In the genomic region with DNA sequence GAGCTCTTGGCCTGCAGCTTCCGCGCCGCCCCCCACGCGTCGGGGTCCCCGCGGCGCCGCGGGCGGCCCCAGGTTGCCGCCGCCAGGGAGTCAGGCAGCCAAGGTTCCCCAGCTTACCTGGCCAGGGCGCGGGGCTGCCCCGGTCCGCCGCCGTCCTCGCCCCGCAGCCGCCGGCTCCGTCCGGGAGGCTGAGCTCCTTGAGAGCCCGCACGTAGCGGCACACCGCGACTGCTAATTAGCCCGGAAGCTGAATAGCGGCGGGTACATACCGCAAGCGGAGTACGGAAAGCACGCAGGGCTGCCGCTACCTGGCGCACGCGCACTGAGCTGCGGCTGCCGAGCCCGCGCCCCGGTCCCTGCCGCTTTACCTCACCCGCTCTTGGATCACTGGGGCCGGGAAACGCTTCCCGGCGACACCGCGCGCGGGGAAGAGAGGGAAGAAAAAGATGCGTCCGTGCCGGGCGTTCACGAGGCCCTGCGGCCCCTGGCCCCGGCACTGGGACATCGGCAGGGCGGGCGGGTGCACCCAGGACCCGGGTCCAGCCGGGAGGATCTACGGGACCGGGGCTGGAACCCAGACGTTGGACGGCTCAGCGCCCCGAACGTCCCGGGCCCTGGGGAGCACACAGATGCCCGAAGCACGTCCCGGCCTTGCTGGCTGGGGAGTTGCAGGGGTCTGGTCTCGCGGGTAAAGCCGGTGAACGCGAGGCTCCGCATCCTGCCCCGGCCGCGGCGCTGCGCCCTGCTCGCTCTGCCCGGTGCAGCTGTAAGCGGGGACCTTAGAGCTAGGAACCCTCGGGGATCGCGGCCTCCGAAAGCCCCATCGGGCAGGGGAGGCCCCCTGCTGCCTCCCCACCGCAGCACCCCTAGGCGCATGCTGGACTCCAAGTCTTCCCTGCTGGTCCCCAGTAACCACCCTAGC, we compare ENCODE assay signal across 1 cellular context.
A peak's percentile ranks its signal among the peaks of the same experiment; 100 is the strongest.
TF ChIP-seq lines count a peak whose summit lies in the region.

A gene with protein sequence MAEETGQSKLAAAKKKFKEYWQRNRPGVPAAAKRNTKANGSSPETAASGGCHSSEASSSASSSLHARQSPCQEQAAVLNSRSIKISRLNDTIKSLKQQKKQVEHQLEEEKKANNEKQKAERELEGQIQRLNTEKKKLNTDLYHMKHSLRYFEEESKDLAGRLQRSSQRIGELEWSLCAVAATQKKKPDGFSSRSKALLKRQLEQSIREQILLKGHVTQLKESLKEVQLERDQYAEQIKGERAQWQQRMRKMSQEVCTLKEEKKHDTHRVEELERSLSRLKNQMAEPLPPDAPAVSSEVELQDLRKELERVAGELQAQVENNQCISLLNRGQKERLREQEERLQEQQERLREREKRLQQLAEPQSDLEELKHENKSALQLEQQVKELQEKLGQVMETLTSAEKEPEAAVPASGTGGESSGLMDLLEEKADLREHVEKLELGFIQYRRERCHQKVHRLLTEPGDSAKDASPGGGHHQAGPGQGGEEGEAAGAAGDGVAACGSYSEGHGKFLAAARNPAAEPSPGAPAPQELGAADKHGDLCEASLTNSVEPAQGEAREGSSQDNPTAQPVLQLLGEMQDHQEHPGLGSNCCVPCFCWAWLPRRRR (minus strand): TSS at position 253 of the 922 bp plus-strand sequence. CDS start 47,739 bp downstream, outside the sequence.

TF ChIP-seq in K562, 482 proteins besides CTCF, POLR2A, EP300 and RAD21 (continued from another document and continues in another):
- TF ChIP-seq, protein P1, sequence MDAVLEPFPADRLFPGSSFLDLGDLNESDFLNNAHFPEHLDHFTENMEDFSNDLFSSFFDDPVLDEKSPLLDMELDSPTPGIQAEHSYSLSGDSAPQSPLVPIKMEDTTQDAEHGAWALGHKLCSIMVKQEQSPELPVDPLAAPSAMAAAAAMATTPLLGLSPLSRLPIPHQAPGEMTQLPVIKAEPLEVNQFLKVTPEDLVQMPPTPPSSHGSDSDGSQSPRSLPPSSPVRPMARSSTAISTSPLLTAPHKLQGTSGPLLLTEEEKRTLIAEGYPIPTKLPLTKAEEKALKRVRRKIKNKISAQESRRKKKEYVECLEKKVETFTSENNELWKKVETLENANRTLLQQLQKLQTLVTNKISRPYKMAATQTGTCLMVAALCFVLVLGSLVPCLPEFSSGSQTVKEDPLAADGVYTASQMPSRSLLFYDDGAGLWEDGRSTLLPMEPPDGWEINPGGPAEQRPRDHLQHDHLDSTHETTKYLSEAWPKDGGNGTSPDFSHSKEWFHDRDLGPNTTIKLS (IDR thresholded peaks at IDR 0.05; ENCODE audit: borderline replicate concordance, low read depth), result peak; percentile 25; the same call in 1 of the 2 replicates
- TF ChIP-seq, protein P2, sequence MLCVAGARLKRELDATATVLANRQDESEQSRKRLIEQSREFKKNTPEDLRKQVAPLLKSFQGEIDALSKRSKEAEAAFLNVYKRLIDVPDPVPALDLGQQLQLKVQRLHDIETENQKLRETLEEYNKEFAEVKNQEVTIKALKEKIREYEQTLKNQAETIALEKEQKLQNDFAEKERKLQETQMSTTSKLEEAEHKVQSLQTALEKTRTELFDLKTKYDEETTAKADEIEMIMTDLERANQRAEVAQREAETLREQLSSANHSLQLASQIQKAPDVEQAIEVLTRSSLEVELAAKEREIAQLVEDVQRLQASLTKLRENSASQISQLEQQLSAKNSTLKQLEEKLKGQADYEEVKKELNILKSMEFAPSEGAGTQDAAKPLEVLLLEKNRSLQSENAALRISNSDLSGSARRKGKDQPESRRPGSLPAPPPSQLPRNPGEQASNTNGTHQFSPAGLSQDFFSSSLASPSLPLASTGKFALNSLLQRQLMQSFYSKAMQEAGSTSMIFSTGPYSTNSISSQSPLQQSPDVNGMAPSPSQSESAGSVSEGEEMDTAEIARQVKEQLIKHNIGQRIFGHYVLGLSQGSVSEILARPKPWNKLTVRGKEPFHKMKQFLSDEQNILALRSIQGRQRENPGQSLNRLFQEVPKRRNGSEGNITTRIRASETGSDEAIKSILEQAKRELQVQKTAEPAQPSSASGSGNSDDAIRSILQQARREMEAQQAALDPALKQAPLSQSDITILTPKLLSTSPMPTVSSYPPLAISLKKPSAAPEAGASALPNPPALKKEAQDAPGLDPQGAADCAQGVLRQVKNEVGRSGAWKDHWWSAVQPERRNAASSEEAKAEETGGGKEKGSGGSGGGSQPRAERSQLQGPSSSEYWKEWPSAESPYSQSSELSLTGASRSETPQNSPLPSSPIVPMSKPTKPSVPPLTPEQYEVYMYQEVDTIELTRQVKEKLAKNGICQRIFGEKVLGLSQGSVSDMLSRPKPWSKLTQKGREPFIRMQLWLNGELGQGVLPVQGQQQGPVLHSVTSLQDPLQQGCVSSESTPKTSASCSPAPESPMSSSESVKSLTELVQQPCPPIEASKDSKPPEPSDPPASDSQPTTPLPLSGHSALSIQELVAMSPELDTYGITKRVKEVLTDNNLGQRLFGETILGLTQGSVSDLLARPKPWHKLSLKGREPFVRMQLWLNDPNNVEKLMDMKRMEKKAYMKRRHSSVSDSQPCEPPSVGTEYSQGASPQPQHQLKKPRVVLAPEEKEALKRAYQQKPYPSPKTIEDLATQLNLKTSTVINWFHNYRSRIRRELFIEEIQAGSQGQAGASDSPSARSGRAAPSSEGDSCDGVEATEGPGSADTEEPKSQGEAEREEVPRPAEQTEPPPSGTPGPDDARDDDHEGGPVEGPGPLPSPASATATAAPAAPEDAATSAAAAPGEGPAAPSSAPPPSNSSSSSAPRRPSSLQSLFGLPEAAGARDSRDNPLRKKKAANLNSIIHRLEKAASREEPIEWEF (CRISPR knock-in tag; IDR thresholded peaks at IDR 0.05), result no peak
- TF ChIP-seq ZBTB7A (IDR thresholded peaks at IDR 0.05; ENCODE audit: borderline replicate concordance, control insufficient read depth, low read depth, low read length) (peak; percentile 31; the same call in 1 of the 2 replicates), ZSCAN29 (IDR thresholded peaks at IDR 0.05) (no peak), YY1 (IDR thresholded peaks at IDR 0.05; ENCODE audit: borderline replicate concordance in 1 of 3, control insufficient read depth in 1 of 3, extremely low read depth in 1 of 3, insufficient read depth in 3 of 3, insufficient read length in 1 of 3, insufficient replicate concordance in 2 of 3, low read depth in 1 of 3, low read length in 2 of 3) (peak in 2 of 3 experiments; percentile 33 to 49), RB1 (IDR thresholded peaks at IDR 0.05; ENCODE audit: low read depth) (no peak; the same call in 1 of the 2 replicates), PML (IDR thresholded peaks at IDR 0.05; ENCODE audit: low read length) (0 out of 2 replicates have a peak, but pooled peaks have one; percentile 28), ZNF316 (IDR thresholded peaks at IDR 0.05) (no peak), TCF3 (CRISPR knock-in tag; IDR thresholded peaks at IDR 0.05) (peak; percentile 25), CAMTA2 (CRISPR knock-in tag; conservative IDR thresholded peaks at IDR 0.05) (no peak), SMAD1 (IDR thresholded peaks at IDR 0.05; ENCODE audit: low read depth, low read length, partially characterized antibody) (no peak), SRSF3 (IDR thresholded peaks at IDR 0.05; ENCODE audit: insufficient read depth, low read length) (no peak), SPI1 (IDR thresholded peaks at IDR 0.05; ENCODE audit: borderline replicate concordance, low read depth, low read length) (no peak), STAT5B (CRISPR knock-in tag; IDR thresholded peaks at IDR 0.05) (no peak), FOXK1 (CRISPR knock-in tag; IDR thresholded peaks at IDR 0.05; ENCODE audit: borderline replicate concordance) (0 out of 2 replicates have a peak, but pooled peaks have one; percentile 11), ZNF184 (CRISPR knock-in tag; IDR thresholded peaks at IDR 0.05) (no peak), POLR2AphosphoS5 (IDR thresholded peaks at IDR 0.05; ENCODE audit: control insufficient read depth, insufficient read depth, low read depth, low read length) (peak; percentile 12; the same call in 1 of the 2 replicates), NRF1 (conservative IDR thresholded peaks at IDR 0.05 in 1 of 2, IDR thresholded peaks at IDR 0.05 in 1 of 2) (peak; percentile 96 to 97), FOXK2 (conservative IDR thresholded peaks at IDR 0.05 in 1 of 2, IDR thresholded peaks at IDR 0.05 in 1 of 2; ENCODE audit: low read depth in 2 of 2) (no peak), MCM7 (IDR thresholded peaks at IDR 0.05) (no peak), HDAC1 (IDR thresholded peaks at IDR 0.05) (no peak), PPARD (CRISPR knock-in tag; IDR thresholded peaks at IDR 0.05) (no peak), ILF3 (IDR thresholded peaks at IDR 0.05; ENCODE audit: borderline replicate concordance) (no peak), ZNF408 (CRISPR knock-in tag; IDR thresholded peaks at IDR 0.05; ENCODE audit: low read depth) (no peak)
- TF ChIP-seq, protein P3, sequence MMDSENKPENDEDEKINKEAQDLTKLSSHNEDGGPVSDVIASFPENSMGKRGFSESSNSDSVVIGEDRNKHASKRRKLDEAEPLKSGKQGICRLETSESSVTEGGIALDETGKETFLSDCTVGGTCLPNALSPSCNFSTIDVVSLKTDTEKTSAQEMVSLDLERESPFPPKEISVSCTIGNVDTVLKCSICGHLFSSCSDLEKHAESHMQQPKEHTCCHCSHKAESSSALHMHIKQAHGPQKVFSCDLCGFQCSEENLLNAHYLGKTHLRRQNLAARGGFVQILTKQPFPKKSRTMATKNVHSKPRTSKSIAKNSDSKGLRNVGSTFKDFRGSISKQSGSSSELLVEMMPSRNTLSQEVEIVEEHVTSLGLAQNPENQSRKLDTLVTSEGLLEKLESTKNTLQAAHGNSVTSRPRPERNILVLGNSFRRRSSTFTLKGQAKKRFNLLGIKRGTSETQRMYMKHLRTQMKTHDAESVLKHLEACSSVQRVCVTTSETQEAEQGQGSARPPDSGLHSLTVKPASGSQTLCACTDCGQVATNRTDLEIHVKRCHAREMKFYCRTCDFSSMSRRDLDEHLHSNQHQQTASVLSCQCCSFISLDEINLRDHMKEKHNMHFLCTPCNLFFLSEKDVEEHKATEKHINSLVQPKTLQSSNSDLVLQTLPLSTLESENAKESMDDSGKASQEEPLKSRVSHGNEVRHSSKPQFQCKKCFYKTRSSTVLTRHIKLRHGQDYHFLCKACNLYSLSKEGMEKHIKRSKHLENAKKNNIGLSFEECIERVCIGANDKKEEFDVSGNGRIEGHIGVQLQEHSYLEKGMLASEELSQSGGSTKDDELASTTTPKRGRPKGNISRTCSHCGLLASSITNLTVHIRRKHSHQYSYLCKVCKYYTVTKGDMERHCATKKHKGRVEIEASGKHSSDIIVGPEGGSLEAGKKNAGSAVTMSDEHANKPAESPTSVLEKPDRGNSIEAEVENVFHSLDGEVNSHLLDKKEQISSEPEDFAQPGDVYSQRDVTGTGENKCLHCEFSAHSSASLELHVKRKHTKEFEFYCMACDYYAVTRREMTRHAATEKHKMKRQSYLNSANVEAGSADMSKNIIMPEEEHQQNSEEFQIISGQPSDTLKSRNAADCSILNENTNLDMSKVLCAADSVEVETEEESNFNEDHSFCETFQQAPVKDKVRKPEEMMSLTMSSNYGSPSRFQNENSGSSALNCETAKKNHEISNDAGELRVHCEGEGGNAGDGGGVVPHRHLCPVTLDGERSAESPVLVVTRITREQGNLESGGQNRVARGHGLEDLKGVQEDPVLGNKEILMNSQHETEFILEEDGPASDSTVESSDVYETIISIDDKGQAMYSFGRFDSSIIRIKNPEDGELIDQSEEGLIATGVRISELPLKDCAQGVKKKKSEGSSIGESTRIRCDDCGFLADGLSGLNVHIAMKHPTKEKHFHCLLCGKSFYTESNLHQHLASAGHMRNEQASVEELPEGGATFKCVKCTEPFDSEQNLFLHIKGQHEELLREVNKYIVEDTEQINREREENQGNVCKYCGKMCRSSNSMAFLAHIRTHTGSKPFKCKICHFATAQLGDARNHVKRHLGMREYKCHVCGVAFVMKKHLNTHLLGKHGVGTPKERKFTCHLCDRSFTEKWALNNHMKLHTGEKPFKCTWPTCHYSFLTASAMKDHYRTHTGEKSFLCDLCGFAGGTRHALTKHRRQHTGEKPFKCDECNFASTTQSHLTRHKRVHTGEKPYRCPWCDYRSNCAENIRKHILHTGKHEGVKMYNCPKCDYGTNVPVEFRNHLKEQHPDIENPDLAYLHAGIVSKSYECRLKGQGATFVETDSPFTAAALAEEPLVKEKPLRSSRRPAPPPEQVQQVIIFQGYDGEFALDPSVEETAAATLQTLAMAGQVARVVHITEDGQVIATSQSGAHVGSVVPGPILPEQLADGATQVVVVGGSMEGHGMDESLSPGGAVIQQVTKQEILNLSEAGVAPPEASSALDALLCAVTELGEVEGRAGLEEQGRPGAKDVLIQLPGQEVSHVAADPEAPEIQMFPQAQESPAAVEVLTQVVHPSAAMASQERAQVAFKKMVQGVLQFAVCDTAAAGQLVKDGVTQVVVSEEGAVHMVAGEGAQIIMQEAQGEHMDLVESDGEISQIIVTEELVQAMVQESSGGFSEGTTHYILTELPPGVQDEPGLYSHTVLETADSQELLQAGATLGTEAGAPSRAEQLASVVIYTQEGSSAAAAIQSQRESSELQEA (IDR thresholded peaks at IDR 0.05; ENCODE audit: low read depth), result peak; percentile 90
- TF ChIP-seq, protein P4, sequence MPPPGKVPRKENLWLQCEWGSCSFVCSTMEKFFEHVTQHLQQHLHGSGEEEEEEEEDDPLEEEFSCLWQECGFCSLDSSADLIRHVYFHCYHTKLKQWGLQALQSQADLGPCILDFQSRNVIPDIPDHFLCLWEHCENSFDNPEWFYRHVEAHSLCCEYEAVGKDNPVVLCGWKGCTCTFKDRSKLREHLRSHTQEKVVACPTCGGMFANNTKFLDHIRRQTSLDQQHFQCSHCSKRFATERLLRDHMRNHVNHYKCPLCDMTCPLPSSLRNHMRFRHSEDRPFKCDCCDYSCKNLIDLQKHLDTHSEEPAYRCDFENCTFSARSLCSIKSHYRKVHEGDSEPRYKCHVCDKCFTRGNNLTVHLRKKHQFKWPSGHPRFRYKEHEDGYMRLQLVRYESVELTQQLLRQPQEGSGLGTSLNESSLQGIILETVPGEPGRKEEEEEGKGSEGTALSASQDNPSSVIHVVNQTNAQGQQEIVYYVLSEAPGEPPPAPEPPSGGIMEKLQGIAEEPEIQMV (tag; conservative IDR thresholded peaks at IDR 0.05; ENCODE audit: low read depth), result no peak
- TF ChIP-seq, protein P5, sequence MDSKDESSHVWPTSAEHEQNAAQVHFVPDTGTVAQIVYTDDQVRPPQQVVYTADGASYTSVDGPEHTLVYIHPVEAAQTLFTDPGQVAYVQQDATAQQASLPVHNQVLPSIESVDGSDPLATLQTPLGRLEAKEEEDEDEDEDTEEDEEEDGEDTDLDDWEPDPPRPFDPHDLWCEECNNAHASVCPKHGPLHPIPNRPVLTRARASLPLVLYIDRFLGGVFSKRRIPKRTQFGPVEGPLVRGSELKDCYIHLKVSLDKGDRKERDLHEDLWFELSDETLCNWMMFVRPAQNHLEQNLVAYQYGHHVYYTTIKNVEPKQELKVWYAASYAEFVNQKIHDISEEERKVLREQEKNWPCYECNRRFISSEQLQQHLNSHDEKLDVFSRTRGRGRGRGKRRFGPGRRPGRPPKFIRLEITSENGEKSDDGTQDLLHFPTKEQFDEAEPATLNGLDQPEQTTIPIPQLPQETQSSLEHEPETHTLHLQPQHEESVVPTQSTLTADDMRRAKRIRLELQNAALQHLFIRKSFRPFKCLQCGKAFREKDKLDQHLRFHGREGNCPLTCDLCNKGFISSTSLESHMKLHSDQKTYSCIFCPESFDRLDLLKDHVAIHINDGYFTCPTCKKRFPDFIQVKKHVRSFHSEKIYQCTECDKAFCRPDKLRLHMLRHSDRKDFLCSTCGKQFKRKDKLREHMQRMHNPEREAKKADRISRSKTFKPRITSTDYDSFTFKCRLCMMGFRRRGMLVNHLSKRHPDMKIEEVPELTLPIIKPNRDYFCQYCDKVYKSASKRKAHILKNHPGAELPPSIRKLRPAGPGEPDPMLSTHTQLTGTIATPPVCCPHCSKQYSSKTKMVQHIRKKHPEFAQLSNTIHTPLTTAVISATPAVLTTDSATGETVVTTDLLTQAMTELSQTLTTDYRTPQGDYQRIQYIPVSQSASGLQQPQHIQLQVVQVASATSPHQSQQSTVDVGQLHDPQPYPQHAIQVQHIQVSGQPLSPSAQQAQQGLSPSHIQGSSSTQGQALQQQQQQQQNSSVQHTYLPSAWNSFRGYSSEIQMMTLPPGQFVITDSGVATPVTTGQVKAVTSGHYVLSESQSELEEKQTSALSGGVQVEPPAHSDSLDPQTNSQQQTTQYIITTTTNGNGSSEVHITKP (IDR thresholded peaks at IDR 0.05; ENCODE audit: partially characterized antibody), result no peak
